14 cellular contexts compared by ENCODE assay signal in genomic region chr15:68765602-68766368, GRCh38. TPM values are rescaled to one million over a fixed set of nuclear protein-coding genes. Genes with fewer than 3 reads are reported as not detected.
DNase-seq lines count a peak whose midpoint lies in the region; ATAC-seq and TF ChIP-seq lines count a peak whose summit lies in the region.
"Had no signal": no experiment of that assay in that cellular context is flagged by ENCODE, and none has a peak within 500 bp of the region (broad histone marks: within the 10 kb centered on the region; RNA-seq: fewer than 3 reads in every experiment).

No MANE protein-coding gene starts in this region.

- H3K4me1 ChIP-seq in right atrium auricular region (no peaks in the 10 kb centered on the region), esophagus muscularis mucosa (no peaks in the 10 kb centered on the region), upper lobe of right lung (no peaks in the 10 kb centered on the region), SJCRH30 (peaks cover 20% of the 10 kb centered on the region)
- H3K4me1 ChIP-seq: SJSA1 had no signal

- WGBS in esophagus muscularis mucosa = 76% methylated on average over 11 of the region's 11 CpGs

- H3K9me3 ChIP-seq in right atrium auricular region (no peaks in the 10 kb centered on the region), esophagus muscularis mucosa (no peaks in the 10 kb centered on the region), upper lobe of right lung (no peaks in the 10 kb centered on the region), SJCRH30 (replicated peaks) (no peaks in the 10 kb centered on the region)
- H3K9me3 ChIP-seq: A549, SJSA1 had no signal

- no peak for TF ChIP-seq CTCF in right atrium auricular region (IDR thresholded peaks at IDR 0.05)
- no peak for TF ChIP-seq CTCF in esophagus muscularis mucosa (IDR thresholded peaks at IDR 0.05)
- TF ChIP-seq CTCF in upper lobe of right lung (IDR thresholded peaks at IDR 0.05) = no peak

- H3K36me3 ChIP-seq in right atrium auricular region (no peaks in the 10 kb centered on the region), esophagus muscularis mucosa (no peaks in the 10 kb centered on the region), upper lobe of right lung (no peaks in the 10 kb centered on the region), SJCRH30 (no peaks in the 10 kb centered on the region)
- H3K36me3 ChIP-seq: SJSA1 had no signal

- TF ChIP-seq EP300 in esophagus muscularis mucosa (IDR thresholded peaks at IDR 0.05) = no peak

- H3K27me3 ChIP-seq in right atrium auricular region (no peaks in the 10 kb centered on the region), esophagus muscularis mucosa (no peaks in the 10 kb centered on the region), upper lobe of right lung (no peaks in the 10 kb centered on the region), SJCRH30 (no peaks in the 10 kb centered on the region)

- no peak for TF ChIP-seq POLR2A in esophagus muscularis mucosa (IDR thresholded peaks at IDR 0.05; ENCODE audit: low read depth)

- DNase-seq in right atrium auricular region (ENCODE audit: low spot score) = peak; percentile 32
- no peak for DNase-seq in left ventricle myocardium superior
- peak; percentile 24 for DNase-seq in NCI-H69 (lab: John Stamatoyannopoulos, UW)
- DNase-seq in esophagus muscularis mucosa (ENCODE audit: extremely low spot score) = peak; percentile 86
- DNase-seq in upper lobe of right lung = no peak
- no peak for DNase-seq in NCI-H82 (lab: John Stamatoyannopoulos, UW)
- DNase-seq in SJCRH30 = no peak
- DNase-seq in NCI-H2029 (lab: John Stamatoyannopoulos, UW) = no peak
- DNase-seq: HCEC 1CT, IMR-90, NCI-H1694 treated with DMSO at 0.1 percent for 48 hours had no signal

- ATAC-seq in left ventricle myocardium superior = no peak
- no peak for ATAC-seq in upper lobe of right lung
- ATAC-seq: A549 had no signal

- H3K27ac ChIP-seq in right atrium auricular region = no peak overlapping the region
- no peak overlapping the region for H3K27ac ChIP-seq in esophagus muscularis mucosa (replicated peaks in 1 of 4)
- H3K27ac ChIP-seq in upper lobe of right lung = no peak overlapping the region
- H3K27ac ChIP-seq in SJCRH30 = no peak overlapping the region
- H3K27ac ChIP-seq: A549, C4-2B, SJSA1 had no signal

- intact Hi-C loops in left ventricle myocardium superior (cut with micrococcal nuclease) = no loop called here
- intact Hi-C loops in esophagus muscularis mucosa (cut with DNase I) = no loop called here
- intact Hi-C loops in upper lobe of right lung (cut with DNase I) = no loop called here

- H3K4me3 ChIP-seq in right atrium auricular region (no peak overlapping the region), esophagus muscularis mucosa (no peak overlapping the region), upper lobe of right lung (no peak overlapping the region), SJCRH30 (no peak overlapping the region)
- H3K4me3 ChIP-seq: A549, SJSA1 had no signal

RNA-seq across cellular contexts. Expression of gene ANP32A, which starts 54.9 kb away (rescaled TPM):
- total RNA-seq in right atrium auricular region (10 to 100 TPM; 60.9 to 69.2 TPM), left ventricle myocardium superior (138 TPM), esophagus muscularis mucosa (10 to 100 TPM; 35.3 to 64.1 (median 51.1) TPM), upper lobe of right lung (114 TPM)
- total RNA-seq in SJCRH30 (2014; rRNA removed; shearing (Covaris generic)) = 246 and 273 TPM in 2 replicates

Comparison
In these comparisons a context has a peak if more than half of its experiments do, and no peak if none do; other contexts are left out.
1. DNase-seq: peak in right atrium auricular region (single experiment), NCI-H69 (single experiment) and esophagus muscularis mucosa (single experiment); none in left ventricle myocardium superior (single experiment), upper lobe of right lung (single experiment), NCI-H82 (single experiment), SJCRH30 (0 of 2) and NCI-H2029 (single experiment).